8 cellular contexts compared by ENCODE assay signal in genomic region chr2:164061129-164061746, GRCh38.
DNase-seq lines count a peak whose midpoint lies in the region; ATAC-seq and TF ChIP-seq lines count a peak whose summit lies in the region.

No MANE protein-coding gene starts in this region.

- H3K4me2 ChIP-seq in PC-3 (ENCODE audit: low read length), result no peak overlapping the region
- no peak overlapping the region for H3K4me2 ChIP-seq in fibroblast of lung (ENCODE audit: extremely low read depth, insufficient read depth, low read length)

- H4K20me1 ChIP-seq in PC-3 (ENCODE audit: low read length), result no peaks in the 10 kb centered on the region
- H4K20me1 ChIP-seq in fibroblast of lung (ENCODE audit: control insufficient read depth, extremely low read depth, insufficient read depth, low read length), result no peaks in the 10 kb centered on the region

- H3K27ac Mint-ChIP-seq in osteocyte (ENCODE audit: unreplicated experiment), result peak overlapping the region; percentile 40

- CTCF ChIA-PET in PC-3 (lab: Charles Lee), result interaction anchor here (1.1 to 1.2 kb wide), 2 partner anchors 369 to 715 kb away, joined by 4 read pairs; no protein-coding TSS in a partner anchor

- H3K9ac ChIP-seq in PC-3 (ENCODE audit: low read length) (no peak overlapping the region), fibroblast of lung (ENCODE audit: insufficient read depth, low read length) (no peak overlapping the region)

- H3K4me1 ChIP-seq in PC-3 (ENCODE audit: insufficient read depth, low read length), result no peaks in the 10 kb centered on the region
- no peaks in the 10 kb centered on the region for H3K4me1 ChIP-seq in fibroblast of lung (ENCODE audit: control insufficient read depth, extremely low read depth, insufficient read depth, low read length)

- TF ChIP-seq CTCF in PC-3 (conservative IDR thresholded peaks at IDR 0.05; ENCODE audit: low read depth, low read length), result peak; percentile 93
- peak; percentile 61 to 75 for TF ChIP-seq CTCF in fibroblast of lung (conservative IDR thresholded peaks at IDR 0.05 in 1 of 2, IDR thresholded peaks at IDR 0.05 in 1 of 2; ENCODE audit: low read depth in 1 of 2, low read length in 2 of 2)
- peak; percentile 66 for TF ChIP-seq CTCF in osteocyte (IDR thresholded peaks at IDR 0.05)

- peak; percentile 35 for DNase-seq in AG08395 (ENCODE audit: low spot score)
- peak; percentile 69 for DNase-seq in PC-3
- peak; percentile 21 to 48 for DNase-seq in fibroblast of lung (ENCODE audit: low read depth in 2 of 2)
- no peak for DNase-seq in osteocyte (ENCODE audit: extremely low spot score, unreplicated experiment)
- DNase-seq in DMS153 (lab: John Stamatoyannopoulos, UW), result no peak
- DNase-seq in NCI-H146 treated with DMSO at 0.1 percent for 48 hours (lab: John Stamatoyannopoulos, UW; ENCODE audit: unreplicated experiment), result no peak

- no peaks in the 10 kb centered on the region for H3K9me2 ChIP-seq in PC-3 (replicated peaks; ENCODE audit: low read length)

- H3F3A ChIP-seq in PC-3 (ENCODE audit: low read length, unreplicated experiment), result no peaks in the 10 kb centered on the region

- intact Hi-C loops in PC-3 (cut with micrococcal nuclease), result loop anchor here (1.0 to 10.0 kb wide), 3 partner anchors 326 to 715 kb away; partner anchors contain the start of gene FIGN

- H3K4me1 Mint-ChIP-seq in osteocyte (ENCODE audit: unreplicated experiment), result peaks cover 19% of the 10 kb centered on the region

- H3K79me2 ChIP-seq in PC-3 (ENCODE audit: low read length), result no peaks in the 10 kb centered on the region
- H3K79me2 ChIP-seq in fibroblast of lung (ENCODE audit: control insufficient read depth, insufficient read depth, low read length), result no peaks in the 10 kb centered on the region

- no peaks in the 10 kb centered on the region for H3K36me3 Mint-ChIP-seq in osteocyte (ENCODE audit: unreplicated experiment)

- POLR2A ChIA-PET in PC-3 (lab: Charles Lee; ENCODE audit: unreplicated experiment), result no interaction called here

- H3K4me3 ChIP-seq in PC-3 (ENCODE audit: low read length) (no peak overlapping the region), fibroblast of lung (replicated peaks in 1 of 4; ENCODE audit: control extremely low read depth in 1 of 4, insufficient read depth in 1 of 4, low read depth in 3 of 4, low read length in 4 of 4) (no peak overlapping the region)

- H3K27me3 ChIP-seq in PC-3 (ENCODE audit: low read length) (peaks cover 32% of the 10 kb centered on the region), fibroblast of lung (ENCODE audit: control insufficient read depth, insufficient read depth, low read length) (no peaks in the 10 kb centered on the region)

- H3K9me3 ChIP-seq in PC-3 (ENCODE audit: low read length), result no peaks in the 10 kb centered on the region
- no peaks in the 10 kb centered on the region for H3K9me3 ChIP-seq in fibroblast of lung (ENCODE audit: control insufficient read depth, insufficient read depth, low read depth, low read length)

- H3K36me3 ChIP-seq in PC-3 (ENCODE audit: low read depth, low read length), result no peaks in the 10 kb centered on the region
- H3K36me3 ChIP-seq in fibroblast of lung (ENCODE audit: control insufficient read depth, insufficient read depth, low read length), result no peaks in the 10 kb centered on the region

- H3K27ac ChIP-seq in PC-3 (ENCODE audit: low read length) (no peak overlapping the region), fibroblast of lung (ENCODE audit: insufficient read depth, low read length) (no peak overlapping the region)

- H2AFZ ChIP-seq in PC-3 (ENCODE audit: low read length) (no peak overlapping the region), fibroblast of lung (ENCODE audit: low read length) (no peak overlapping the region)

- no peaks in the 10 kb centered on the region for H3K27me3 Mint-ChIP-seq in osteocyte (ENCODE audit: unreplicated experiment)

- H3K9me3 Mint-ChIP-seq in osteocyte (ENCODE audit: unreplicated experiment), result no peaks in the 10 kb centered on the region

- ATAC-seq in GM18499 (IDR thresholded peaks at IDR 0.05; ENCODE audit: insufficient read depth, unreplicated experiment) (peak; percentile 75), HG03135 (IDR thresholded peaks at IDR 0.05; ENCODE audit: unreplicated experiment) (peak; percentile 63), PC-3 (peak; percentile 45)

- no TSS peak for BruUV-seq in PC-3 (replicated peaks; lab: Mats Ljungman, UMichigan)

- H3K4me3 Mint-ChIP-seq in osteocyte (ENCODE audit: unreplicated experiment), result no peak overlapping the region

Comparison
In these comparisons a context has a peak if more than half of its experiments do, and no peak if none do; other contexts are left out.
1. DNase-seq: peak in AG08395 (single experiment), PC-3 (single experiment) and fibroblast of lung (2 of 2); none in osteocyte (single experiment), DMS153 (single experiment) and NCI-H146 treated with DMSO at 0.1 percent for 48 hours (single experiment).
2. Peak in every context shown above with its lines, with median percentiles within 50 percentile points of each other: ATAC-seq and CTCF ChIP-seq.